31 cellular contexts compared by ENCODE assay signal in genomic region chr21:37993071-37993470, GRCh38.
DNase-seq lines count a peak whose midpoint lies in the region; ATAC-seq, FAIRE-seq and TF ChIP-seq lines count a peak whose summit lies in the region.
"Had no signal": no experiment of that assay in that cellular context is flagged by ENCODE, and none has a peak within 500 bp of the region (broad histone marks: within the 10 kb centered on the region; RNA-seq: fewer than 3 reads in every experiment).

No MANE protein-coding gene starts in this region.

- H2BK15ac ChIP-seq in IMR-90 (ENCODE audit: low read depth, low read length), result no peak overlapping the region

- H3K9me3 ChIP-seq in HepG2 (ENCODE audit: low read length) (no peaks in the 10 kb centered on the region), right lobe of liver (no peaks in the 10 kb centered on the region), IMR-90 (ENCODE audit: control insufficient read depth, insufficient read depth, low read length) (no peaks in the 10 kb centered on the region)
- H3K9me3 ChIP-seq: A549; BE2C; BLaER1; BLaER1 treated with 17β-estradiol and CSF1 and Interleukin-3, amounts not matched to agents 10 nM and 100 nM; Caco-2 had no signal

- TF ChIP-seq RAD21 in HepG2 (CRISPR knock-in tag; IDR thresholded peaks at IDR 0.05) (no peak), IMR-90 (IDR thresholded peaks at IDR 0.05; ENCODE audit: low read length) (no peak)

- H3K4me3 ChIP-seq in HepG2 (replicated peaks in 1 of 3; ENCODE audit: insufficient read depth in 1 of 3, low read depth in 2 of 3, low read length in 3 of 3), result no peak overlapping the region
- no peak overlapping the region for H3K4me3 ChIP-seq in right lobe of liver
- H3K4me3 ChIP-seq in IMR-90 (ENCODE audit: insufficient read depth, low read depth, low read length), result no peak overlapping the region
- H3K4me3 ChIP-seq: A549; BLaER1; BLaER1 treated with 17β-estradiol and CSF1 and Interleukin-3, amounts not matched to agents 10 nM and 100 nM had no signal

- WGBS in HepG2 (ENCODE audit: low lambda C conversion rate), result 0% methylated on average over 1 of the region's 1 CpG
- WGBS in right lobe of liver (ENCODE audit: insufficient coverage, low coverage, low lambda C conversion rate, missing lambda C conversion rate), result 21% methylated on average over 1 of the region's 1 CpG
- WGBS in IMR-90 (ENCODE audit: extremely low coverage in 2 of 2, insufficient read length in 1 of 2), 2 experiments, result no CpG with 5 or more reads among the region's 1 CpG

- H3K56ac ChIP-seq in IMR-90 (ENCODE audit: extremely low read depth, insufficient read depth, low read length), result no peak overlapping the region

- no peak overlapping the region for H2BK20ac ChIP-seq in IMR-90 (ENCODE audit: low read depth, low read length)

- no peak overlapping the region for H3K4ac ChIP-seq in IMR-90 (ENCODE audit: low read depth, low read length)

- FAIRE-seq in HepG2 (lab: Jason Lieb, UNC), result no peak
- FAIRE-seq: A204.1, A549, D721Med had no signal

- H3K79me1 ChIP-seq in IMR-90 (ENCODE audit: low read depth in 1 of 2, low read length in 2 of 2), result no peaks in the 10 kb centered on the region

- no peak overlapping the region for H4K8ac ChIP-seq in IMR-90 (ENCODE audit: low read depth in 2 of 2, low read length in 2 of 2)

- intact Hi-C loops in HepG2 (cut with micrococcal nuclease; ENCODE audit: unreplicated experiment) (no loop called here), right lobe of liver (cut with DNase I) (no loop called here), IMR-90 (cut with micrococcal nuclease) (no loop called here)

- no peak overlapping the region for H2BK120ac ChIP-seq in IMR-90 (ENCODE audit: low read depth, low read length)

- in situ Hi-C loops in HepG2 (cut with HindIII; ENCODE audit: extremely low pct_ligation_motif_present, low pct_unique_long_range_greater_than_20kb) (no loop called here), IMR-90 (cut with MboI; ENCODE audit: low sequenced_read_pairs) (no loop called here)

- H4K5ac ChIP-seq in IMR-90 (ENCODE audit: low read depth, low read length), result no peak overlapping the region

- H2AK9ac ChIP-seq in IMR-90 (replicated peaks; ENCODE audit: low read depth, low read length, poor library complexity), result no peak overlapping the region

- no peaks in the 10 kb centered on the region for H3K9me1 ChIP-seq in IMR-90 (ENCODE audit: insufficient read depth, low read length)

- H4K91ac ChIP-seq in IMR-90 (ENCODE audit: insufficient read depth, low read depth, low read length), result no peak overlapping the region

- CTCF ChIA-PET in HepG2 (lab: Yijun Ruan, JAX; ENCODE audit: low intra/inter-chr PET ratio, low total read pairs) (no interaction called here), IMR-90 (lab: Yijun Ruan, JAX) (no interaction called here)

- no peaks in the 10 kb centered on the region for H4K20me1 ChIP-seq in HepG2 (ENCODE audit: insufficient read depth, low read length)
- H4K20me1 ChIP-seq in IMR-90 (ENCODE audit: insufficient read depth, low read length), result no peaks in the 10 kb centered on the region
- H4K20me1 ChIP-seq: BLaER1; BLaER1 treated with 17β-estradiol and CSF1 and Interleukin-3, amounts not matched to agents 10 nM and 100 nM had no signal

- no peak overlapping the region for H3K18ac ChIP-seq in IMR-90 (ENCODE audit: low read depth, low read length)

- DNase-seq in HepG2 (ENCODE audit: low spot score) (no peak), right lobe of liver (no peak), IMR-90 (no peak), NCI-H345 (lab: John Stamatoyannopoulos, UW) (no peak)
- DNase-seq: 8988T; ACHN; AML-193; BE2C; C1 segment of cervical spinal cord; Caco-2; Calu3; CD4-positive, alpha-beta memory T cell; CD4-positive, alpha-beta T cell; CD4-positive, CD25-positive, alpha-beta regulatory T cell; CD8-positive, alpha-beta memory T cell; CD8-positive, alpha-beta T cell; COR-L47; DMS 273 treated with DMSO at 0.1 percent for 48 hours; DMS153; DMS53; DMS79; DMS79 treated with DMSO at 0.1 percent for 48 hours; DND-41; EL had no signal

- H3K36me3 ChIP-seq in HepG2 (replicated peaks in 1 of 2; ENCODE audit: control insufficient read depth in 1 of 2, insufficient read depth in 2 of 2, low read length in 2 of 2) (no peaks in the 10 kb centered on the region), right lobe of liver (no peaks in the 10 kb centered on the region), IMR-90 (ENCODE audit: control insufficient read depth, insufficient read depth, low read length) (no peaks in the 10 kb centered on the region)
- H3K36me3 ChIP-seq: BE2C; BLaER1; BLaER1 treated with 17β-estradiol and CSF1 and Interleukin-3, amounts not matched to agents 10 nM and 100 nM had no signal

- H2AFZ ChIP-seq in HepG2 (ENCODE audit: low read length) (no peak overlapping the region), IMR-90 (replicated peaks; ENCODE audit: low read length, poor library complexity) (no peak overlapping the region)

- TF ChIP-seq EP300 in HepG2 (IDR thresholded peaks at IDR 0.05; ENCODE audit: low read depth in 2 of 2, low read length in 2 of 2) (no peak), HepG2 (CRISPR knock-in tag; IDR thresholded peaks at IDR 0.05; ENCODE audit: borderline replicate concordance) (no peak)

- H3K23ac ChIP-seq in IMR-90 (ENCODE audit: low read depth, low read length), result no peak overlapping the region

- H3K4me1 ChIP-seq in HepG2 (ENCODE audit: insufficient read depth, low read length) (no peaks in the 10 kb centered on the region), right lobe of liver (no peaks in the 10 kb centered on the region), IMR-90 (ENCODE audit: control insufficient read depth, insufficient read depth, low read length) (no peaks in the 10 kb centered on the region)
- H3K4me1 ChIP-seq: BE2C; BLaER1; BLaER1 treated with 17β-estradiol and CSF1 and Interleukin-3, amounts not matched to agents 10 nM and 100 nM; Caco-2 had no signal

- no peaks in the 10 kb centered on the region for H3K27me3 ChIP-seq in HepG2 (ENCODE audit: control insufficient read depth in 1 of 2, insufficient read depth in 2 of 2, low read length in 2 of 2)
- peaks cover 0 to 5% of the 10 kb centered on the region in 2 donors for H3K27me3 ChIP-seq in right lobe of liver
- H3K27me3 ChIP-seq in IMR-90 (ENCODE audit: control insufficient read depth, insufficient read depth, low read length), result peaks cover 5% of the 10 kb centered on the region
- H3K27me3 ChIP-seq: BE2C; BLaER1; BLaER1 treated with 17β-estradiol and CSF1 and Interleukin-3, amounts not matched to agents 10 nM and 100 nM had no signal

- H3K14ac ChIP-seq in IMR-90 (replicated peaks; ENCODE audit: low read depth, low read length), result no peak overlapping the region

- H3K9ac ChIP-seq in HepG2 (ENCODE audit: insufficient read depth, low read depth, low read length) (no peak overlapping the region), IMR-90 (ENCODE audit: low read depth, low read length) (no peak overlapping the region)
- H3K9ac ChIP-seq: BLaER1; BLaER1 treated with 17β-estradiol and CSF1 and Interleukin-3, amounts not matched to agents 10 nM and 100 nM had no signal

- POLR2A ChIA-PET in HepG2 (lab: Yijun Ruan, JAX) (no interaction called here), IMR-90 (lab: Charles Lee; ENCODE audit: unreplicated experiment) (no interaction called here)

- H2AK5ac ChIP-seq in IMR-90 (ENCODE audit: low read depth, low read length), result no peak overlapping the region

- no TSS peak for BruUV-seq in HepG2 (replicated peaks; lab: Mats Ljungman, UMichigan)
- BruUV-seq in IMR-90 (replicated peaks; lab: Mats Ljungman, UMichigan), result no TSS peak

- H3K4me2 ChIP-seq in HepG2 (ENCODE audit: low read depth, low read length) (no peak overlapping the region), IMR-90 (ENCODE audit: low read depth, low read length) (no peak overlapping the region)
- H3K4me2 ChIP-seq: A549; BLaER1; BLaER1 treated with 17β-estradiol and CSF1 and Interleukin-3, amounts not matched to agents 10 nM and 100 nM had no signal

- no peaks in the 10 kb centered on the region for H3K79me2 ChIP-seq in HepG2 (ENCODE audit: insufficient read depth, low read length)

- TF ChIP-seq CTCF in HepG2 (CRISPR knock-in tag; IDR thresholded peaks at IDR 0.05) (no peak), right lobe of liver (IDR thresholded peaks at IDR 0.05) (no peak), IMR-90 (conservative IDR thresholded peaks at IDR 0.05; ENCODE audit: low read depth, low read length) (no peak)

- no peak overlapping the region for H2BK5ac ChIP-seq in IMR-90 (ENCODE audit: low read depth, low read length, poor library complexity, severe bottlenecking)

- TF ChIP-seq POLR2A in HepG2 (IDR thresholded peaks at IDR 0.05; ENCODE audit: insufficient read depth in 1 of 2, low read depth in 2 of 2, low read length in 2 of 2) (no peak), right lobe of liver (IDR thresholded peaks at IDR 0.05) (no peak), IMR-90 (IDR thresholded peaks at IDR 0.05; ENCODE audit: low read depth, low read length) (no peak)

- H3K27ac ChIP-seq in HepG2 (ENCODE audit: extremely low read length, insufficient read depth, low read length), result no peak overlapping the region
- H3K27ac ChIP-seq in right lobe of liver, result no peak overlapping the region
- no peak overlapping the region for H3K27ac ChIP-seq in IMR-90 (ENCODE audit: insufficient read depth, low read length)
- H3K27ac ChIP-seq: 22Rv1; BLaER1; BLaER1 treated with 17β-estradiol and CSF1 and Interleukin-3, amounts not matched to agents 10 nM and 100 nM; C4-2B had no signal

- dilution Hi-C loops in IMR-90 (cut with HindIII; ENCODE audit: low sequenced_read_pairs, unreplicated experiment), result no loop called here

- ATAC-seq in HepG2 (no peak), right lobe of liver (no peak), IMR-90 (ENCODE audit: low read depth) (no peak)
- ATAC-seq: A549; CD8-positive, alpha-beta T cell had no signal

TF ChIP-seq in HepG2, 621 proteins besides CTCF, POLR2A, EP300 and RAD21 (continues in another document):
- TF ChIP-seq CEBPB (IDR thresholded peaks at IDR 0.05; ENCODE audit: borderline replicate concordance, low read depth, low read length) (0 out of 2 replicates have a peak, but pooled peaks have one; percentile 20), MEIS1 (CRISPR knock-in tag; IDR thresholded peaks at IDR 0.05; ENCODE audit: borderline replicate concordance) (no peak), ZNF274 (CRISPR knock-in tag; IDR thresholded peaks at IDR 0.05) (no peak), ZEB1 (IDR thresholded peaks at IDR 0.05; ENCODE audit: insufficient replicate concordance, low read depth) (no peak), GABPA (IDR thresholded peaks at IDR 0.05; ENCODE audit: low read depth, low read length) (no peak), GABPA (CRISPR knock-in tag; IDR thresholded peaks at IDR 0.05; ENCODE audit: low read depth) (no peak)

TF ChIP-seq in IMR-90, 13 proteins besides CTCF, POLR2A, EP300 and RAD21 (continues in another document):
- TF ChIP-seq MAFK (IDR thresholded peaks at IDR 0.05; ENCODE audit: low read depth, low read length) (no peak), CEBPB (IDR thresholded peaks at IDR 0.05; ENCODE audit: low read depth, low read length) (0 out of 2 replicates have a peak, but pooled peaks have one; percentile 9)
